27 cellular contexts compared by ENCODE assay signal in genomic region chr4:128380306-128380705, GRCh38.
DNase-seq lines count a peak whose midpoint lies in the region; ATAC-seq and TF ChIP-seq lines count a peak whose summit lies in the region.
"Had no signal": no experiment of that assay in that cellular context is flagged by ENCODE, and none has a peak within 500 bp of the region (broad histone marks: within the 10 kb centered on the region; RNA-seq: fewer than 3 reads in every experiment).

No MANE protein-coding gene starts in this region.

- TF ChIP-seq POLR2A in esophagus squamous epithelium (IDR thresholded peaks at IDR 0.05) (no peak), thyroid gland (IDR thresholded peaks at IDR 0.05) (no peak)

- H3K9me3 Mint-ChIP-seq in GM23338, result peaks cover 24% of the 10 kb centered on the region

- no peaks in the 10 kb centered on the region for H3K79me2 ChIP-seq in GM23338 (replicated peaks; ENCODE audit: insufficient read depth)

- H3K4me3 ChIP-seq in GM23338 (no peak overlapping the region), SJCRH30 (no peak overlapping the region), esophagus squamous epithelium (no peak overlapping the region), thyroid gland (replicated peaks in 1 of 3) (no peak overlapping the region)
- H3K4me3 ChIP-seq: GM12878, ovary, spleen, upper lobe of left lung had no signal

- peaks cover 24% of the 10 kb centered on the region for H3K36me3 Mint-ChIP-seq in GM23338 (ENCODE audit: low read depth)
- H3K36me3 Mint-ChIP-seq: CD14-positive monocyte; stimulated activated effector memory CD8-positive, alpha-beta T cell treated with anti-CD3 and anti-CD28 coated beads, Interleukin-12 subunit alpha, Interleukin-12 subunit beta, amount 100 ng/mL, for 72 hours had no signal

- no peaks in the 10 kb centered on the region for H3K36me3 ChIP-seq in GM23338 (ENCODE audit: insufficient read depth)
- no peaks in the 10 kb centered on the region for H3K36me3 ChIP-seq in SJCRH30
- no peaks in the 10 kb centered on the region for H3K36me3 ChIP-seq in esophagus squamous epithelium
- H3K36me3 ChIP-seq in thyroid gland, result no peaks in the 10 kb centered on the region
- H3K36me3 ChIP-seq: ovary, spleen, upper lobe of left lung had no signal

- H3F3A ChIP-seq in GM23338 (replicated peaks; ENCODE audit: low read depth), result no peaks in the 10 kb centered on the region

- 0 out of 2 replicates have a peak, but pooled peaks cover 4% of the 10 kb centered on the region for H3K9me3 ChIP-seq in SJCRH30 (replicated peaks)
- H3K9me3 ChIP-seq in esophagus squamous epithelium, result peaks cover 0 to 6% (median 0%) of the 10 kb centered on the region in 3 donors
- no peaks in the 10 kb centered on the region for H3K9me3 ChIP-seq in thyroid gland
- H3K9me3 ChIP-seq: ovary, upper lobe of left lung had no signal

- no peak overlapping the region for H3K27ac Mint-ChIP-seq in GM23338
- H3K27ac Mint-ChIP-seq: CD14-positive monocyte; HFFc6; nephron; stimulated activated effector memory CD8-positive, alpha-beta T cell treated with anti-CD3 and anti-CD28 coated beads, Interleukin-12 subunit alpha, Interleukin-12 subunit beta, amount 100 ng/mL, for 72 hours; T-helper 2 cell treated with Interferon-gamma antibody and Interleukin-4, amounts not matched to agents 5 μg/mL and 100 μg/mL, for 36 hours had no signal

- H3K9me2 ChIP-seq in GM23338 (ENCODE audit: insufficient read depth), result peaks cover 4% of the 10 kb centered on the region; the same call in 1 of the 2 replicates

- intact Hi-C loops in esophagus squamous epithelium (cut with DNase I), result loop anchor here (5.0 kb wide), 1 partner anchor 98 kb away; no protein-coding TSS in a partner anchor
- intact Hi-C loops in thyroid gland (cut with DNase I), result no loop called here

- H3K27me3 Mint-ChIP-seq in GM23338 (ENCODE audit: insufficient read depth, low read depth, poor library complexity), result no peaks in the 10 kb centered on the region

- H3K4me3 Mint-ChIP-seq in GM23338, result no peak overlapping the region
- H3K4me3 Mint-ChIP-seq: CD14-positive monocyte; HFFc6; nephron; stimulated activated effector memory CD8-positive, alpha-beta T cell treated with anti-CD3 and anti-CD28 coated beads, Interleukin-12 subunit alpha, Interleukin-12 subunit beta, amount 100 ng/mL, for 72 hours; T-helper 2 cell treated with Interferon-gamma antibody and Interleukin-4, amounts not matched to agents 5 μg/mL and 100 μg/mL, for 36 hours had no signal

- H3K27ac ChIP-seq in GM23338 (ENCODE audit: low read depth), result no peak overlapping the region
- H3K27ac ChIP-seq in SJCRH30, result 0 out of 2 replicates have a peak overlapping the region, but pooled peaks have one; percentile 8
- H3K27ac ChIP-seq in esophagus squamous epithelium, result peak overlapping the region in 3 of 4 donors; percentile 2 to 17 (median 11)
- peak overlapping the region; percentile 3 to 48 (median 44) for H3K27ac ChIP-seq in thyroid gland
- H3K27ac ChIP-seq: HL-60, ovary, spleen, upper lobe of left lung, VCaP had no signal

- TF ChIP-seq CTCF in GM23338 (conservative IDR thresholded peaks at IDR 0.05; ENCODE audit: low read depth in 2 of 2) (no peak), esophagus squamous epithelium (IDR thresholded peaks at IDR 0.05) (no peak), thyroid gland (IDR thresholded peaks at IDR 0.05) (no peak)

- DNase-seq in GM23338 (ENCODE audit: low spot score) (no peak), SJCRH30 (peak; percentile 18 to 32), esophagus squamous epithelium (lab: John Stamatoyannopoulos, UW) (no peak), thyroid gland (peak; percentile 53 to 67), NCI-H82 (lab: John Stamatoyannopoulos, UW) (no peak)
- DNase-seq in stimulated activated CD4-positive, alpha-beta T cell treated with anti-CD3 and anti-CD28 coated beads, Interleukin-2, amount 100 ng/mL, for 24 hours, result no peak
- DNase-seq: activated gamma-delta T cell treated with Interleukin-2 at 50 U/mL for 16 hours; activated T-cell treated with anti-CD3 and anti-CD28 coated beads, Interleukin-2, amount 50 U/mL, for 1 hour; central memory CD4-positive, alpha-beta T cell; GOT3; NCI-H1092 treated with DMSO at 0.1 percent for 48 hours; NCI-H2029 treated with DMSO at 0.1 percent for 48 hours; NCI-H2227 treated with DMSO at 0.1 percent for 48 hours; retina; spleen; stimulated activated CD4-positive, alpha-beta T cell treated with anti-CD3 and anti-CD28 coated beads, Interleukin-4, amount 100 ng/mL, for 24 hours had no signal

- ATAC-seq in GM23338, result no peak
- ATAC-seq in HG03520 (IDR thresholded peaks at IDR 0.05; ENCODE audit: unreplicated experiment), result no peak
- ATAC-seq: stimulated activated effector memory CD8-positive, alpha-beta T cell treated with anti-CD3 and anti-CD28 coated beads, Interleukin-12 subunit alpha, Interleukin-12 subunit beta, amount 100 ng/mL, for 72 hours had no signal

- no peaks in the 10 kb centered on the region for H4K20me1 ChIP-seq in GM23338 (replicated peaks; ENCODE audit: insufficient read depth)

- H3K4me1 Mint-ChIP-seq in GM23338, result peaks cover 14% of the 10 kb centered on the region

- 0 out of 2 replicates have a peak overlapping the region, but pooled peaks have one; percentile 39 for H2AFZ ChIP-seq in GM23338

- peaks cover 11% of the 10 kb centered on the region for H3K4me1 ChIP-seq in GM23338 (ENCODE audit: insufficient read depth)
- H3K4me1 ChIP-seq in SJCRH30, result peaks cover 20% of the 10 kb centered on the region
- peaks cover 8 to 68% (median 27%) of the 10 kb centered on the region in 3 donors for H3K4me1 ChIP-seq in esophagus squamous epithelium
- H3K4me1 ChIP-seq in thyroid gland, result peaks cover 3 to 18% of the 10 kb centered on the region in 2 donors
- H3K4me1 ChIP-seq: spleen had no signal

- WGBS in esophagus squamous epithelium, 2 donors, result 48 to 57% methylated on average over 4 of the region's 4 CpGs
- 39 to 64% methylated on average over 4 of the region's 4 CpGs for WGBS in thyroid gland, 2 donors

- no peaks in the 10 kb centered on the region for H3K27me3 ChIP-seq in GM23338 (ENCODE audit: insufficient read depth)
- no peaks in the 10 kb centered on the region for H3K27me3 ChIP-seq in SJCRH30
- no peaks in the 10 kb centered on the region for H3K27me3 ChIP-seq in esophagus squamous epithelium
- H3K27me3 ChIP-seq in thyroid gland, result no peaks in the 10 kb centered on the region
- H3K27me3 ChIP-seq: ovary, spleen, upper lobe of left lung had no signal

- no peak overlapping the region for H3K4me2 ChIP-seq in GM23338

TF ChIP-seq in GM23338, 12 proteins besides CTCF, POLR2A, EP300 and RAD21 (continues in another document):
- TF ChIP-seq REST (IDR thresholded peaks at IDR 0.05; ENCODE audit: unreplicated experiment), result no peak
- no peak for TF ChIP-seq EZH2phosphoT487 (IDR thresholded peaks at IDR 0.05; ENCODE audit: unreplicated experiment)
- no peak for TF ChIP-seq CREB1 (CRISPR knock-in tag; IDR thresholded peaks at IDR 0.05; ENCODE audit: low read depth)
- TF ChIP-seq STAT1 (IDR thresholded peaks at IDR 0.05; ENCODE audit: unreplicated experiment), result no peak
- no peak for TF ChIP-seq ZNF331 (CRISPR knock-in tag; IDR thresholded peaks at IDR 0.05; ENCODE audit: low read depth)
- TF ChIP-seq JUNB (IDR thresholded peaks at IDR 0.05; ENCODE audit: unreplicated experiment), result no peak
- TF ChIP-seq ZNF114 (CRISPR knock-in tag; IDR thresholded peaks at IDR 0.05), result no peak
- no peak for TF ChIP-seq EZH2 (IDR thresholded peaks at IDR 0.05; ENCODE audit: low read depth, unreplicated experiment)
- no peak for TF ChIP-seq NANOG (IDR thresholded peaks at IDR 0.05; ENCODE audit: borderline replicate concordance)

Comparison
In these comparisons a context has a peak if more than half of its experiments do, and no peak if none do; other contexts are left out.
1. DNase-seq: peak in SJCRH30 (2 of 2) and thyroid gland (2 of 2); none in GM23338 (single experiment), esophagus squamous epithelium (single experiment), stimulated activated CD4-positive, alpha-beta T cell treated with anti-CD3 and anti-CD28 coated beads, Interleukin-2, amount 100 ng/mL, for 24 hours (0 of 2) and NCI-H82 (single experiment).